ENCODE assay signal across 10 cellular contexts in genomic region chr21:42845296-42845965, GRCh38. TPM values are rescaled to one million over a fixed set of nuclear protein-coding genes. Genes with fewer than 3 reads are reported as not detected.
A peak's percentile ranks its signal among the peaks of the same experiment; 100 is the strongest.
DNase-seq lines count a peak whose midpoint lies in the region; ATAC-seq and TF ChIP-seq lines count a peak whose summit lies in the region.
"Had no signal": no experiment of that assay in that cellular context is flagged by ENCODE, and none has a peak within 500 bp of the region (broad histone marks: within the 10 kb centered on the region; RNA-seq: fewer than 3 reads in every experiment).

No MANE protein-coding gene starts in this region.

- no peak overlapping the region for H3K4me2 ChIP-seq in mesenchymal stem cell (ENCODE audit: low read length, poor library complexity, severe bottlenecking)

- H3K9ac ChIP-seq in mesenchymal stem cell (ENCODE audit: low read length) = no peak overlapping the region

- H3K27me3 ChIP-seq in WERI-Rb-1 (ENCODE audit: insufficient read depth, low read depth, severe bottlenecking) (no peaks in the 10 kb centered on the region), SJCRH30 (no peaks in the 10 kb centered on the region), mesenchymal stem cell (ENCODE audit: control insufficient read depth in 1 of 2, insufficient read depth in 1 of 2, low read length in 2 of 2) (no peaks in the 10 kb centered on the region)

- H3K36me3 ChIP-seq in WERI-Rb-1 (peaks cover 79% of the 10 kb centered on the region), SJCRH30 (peaks cover 55% of the 10 kb centered on the region), mesenchymal stem cell (ENCODE audit: control insufficient read depth in 1 of 2, insufficient read depth in 2 of 2, low read depth in 1 of 2, low read length in 2 of 2) (peaks cover 75 to 84% of the 10 kb centered on the region in 2 experiments)

- ATAC-seq in GM19324 (IDR thresholded peaks at IDR 0.05; ENCODE audit: low FRiP score, unreplicated experiment) (no peak), HG03378 (IDR thresholded peaks at IDR 0.05; ENCODE audit: unreplicated experiment) (no peak)

- intact Hi-C loops in head of caudate nucleus (cut with DNase I) = no loop called here

- 93% methylated on average over 21 of the region's 21 CpGs for WGBS in mesenchymal stem cell

- H2BK120ac ChIP-seq in mesenchymal stem cell (ENCODE audit: low read depth, low read length) = no peak overlapping the region

- H4K8ac ChIP-seq in mesenchymal stem cell (ENCODE audit: low read length) = no peak overlapping the region

- no peak overlapping the region for H3K14ac ChIP-seq in mesenchymal stem cell (ENCODE audit: low read length in 2 of 2)

- no peak overlapping the region for H3K23ac ChIP-seq in mesenchymal stem cell (ENCODE audit: low read length in 2 of 2)

- DNase-seq in D341Med (ENCODE audit: low spot score) (peak; percentile 14), WERI-Rb-1 (peak; percentile 4), head of caudate nucleus (peak in 36 of 42 donors; percentile 24 to 76 (median 50)), pons (ENCODE audit: low spot score) (peak; percentile 42), SJCRH30 (no peak), mesenchymal stem cell (no peak)
- DNase-seq: NCI-H2227 treated with DMSO at 0.1 percent for 48 hours; stimulated activated CD4-positive, alpha-beta T cell treated with anti-CD3 and anti-CD28 coated beads, Interleukin-4, amount 100 ng/mL, for 4 hours had no signal

- no peaks in the 10 kb centered on the region for H3K4me1 ChIP-seq in SJCRH30
- H3K4me1 ChIP-seq in mesenchymal stem cell (ENCODE audit: control insufficient read depth, insufficient read depth, low read depth, low read length) = peaks cover 2% of the 10 kb centered on the region

- H2BK5ac ChIP-seq in mesenchymal stem cell (ENCODE audit: low read depth, low read length, poor library complexity, severe bottlenecking) = no peak overlapping the region

- no peak overlapping the region for H4K91ac ChIP-seq in mesenchymal stem cell (ENCODE audit: low read length)

- no peak overlapping the region for H3K18ac ChIP-seq in mesenchymal stem cell (ENCODE audit: low read depth in 1 of 2, low read length in 2 of 2)

- H2AK5ac ChIP-seq in mesenchymal stem cell (ENCODE audit: low read length, severe bottlenecking) = no peak overlapping the region

- H2BK12ac ChIP-seq in mesenchymal stem cell (ENCODE audit: low read length in 2 of 2) = no peak overlapping the region

- H3K4ac ChIP-seq in mesenchymal stem cell (ENCODE audit: low read depth in 1 of 2, low read length in 2 of 2) = no peak overlapping the region

- H3K4me3 ChIP-seq in WERI-Rb-1 (ENCODE audit: low read depth, low read length) = no peak overlapping the region
- no peak overlapping the region for H3K4me3 ChIP-seq in SJCRH30
- no peak overlapping the region for H3K4me3 ChIP-seq in mesenchymal stem cell (ENCODE audit: insufficient read depth in 1 of 2, low read depth in 1 of 2, low read length in 2 of 2)

- peaks cover 37% of the 10 kb centered on the region for H3K79me1 ChIP-seq in mesenchymal stem cell (replicated peaks; ENCODE audit: low read length, poor library complexity, severe bottlenecking)

- TF ChIP-seq CTCF in WERI-Rb-1 (IDR thresholded peaks at IDR 0.05; ENCODE audit: low read depth, low read length) = no peak

- H3K9me3 ChIP-seq in WERI-Rb-1 (ENCODE audit: severe bottlenecking) (no peaks in the 10 kb centered on the region), SJCRH30 (replicated peaks) (no peaks in the 10 kb centered on the region), mesenchymal stem cell (ENCODE audit: control insufficient read depth, low read length) (no peaks in the 10 kb centered on the region)

- no peak overlapping the region for H3K27ac ChIP-seq in WERI-Rb-1
- H3K27ac ChIP-seq in SJCRH30 = no peak overlapping the region
- H3K27ac ChIP-seq in mesenchymal stem cell (ENCODE audit: low read length, poor library complexity, severe bottlenecking) = no peak overlapping the region

- H2AFZ ChIP-seq in mesenchymal stem cell (ENCODE audit: low read depth, low read length) = no peak overlapping the region

- H2BK15ac ChIP-seq in mesenchymal stem cell (ENCODE audit: low read depth, poor library complexity, severe bottlenecking) = no peak overlapping the region

RNA-seq across cellular contexts. Expression of gene WDR4, which starts 33.9 kb away (rescaled TPM):
- 21.8 and 25.7 TPM in 2 replicates for total RNA-seq in SJCRH30 (2014; rRNA removed; shearing (Covaris generic))
- polyA plus RNA-seq in mesenchymal stem cell (2013, experiment 1 of 2) = 6.9 TPM
- 6.9 TPM for polyA plus RNA-seq in mesenchymal stem cell (2013, experiment 2 of 2)

RNA-seq across cellular contexts. Expression of gene NDUFV3, which starts 47.7 kb away (rescaled TPM):
- 27.6 and 27.8 TPM in 2 replicates for total RNA-seq in SJCRH30 (2014; rRNA removed; shearing (Covaris generic))
- 38.6 TPM for polyA plus RNA-seq in mesenchymal stem cell (2013, experiment 1 of 2)
- 39.6 TPM for polyA plus RNA-seq in mesenchymal stem cell (2013, experiment 2 of 2)

Comparison
In these comparisons a context has a peak if more than half of its experiments do, and no peak if none do; other contexts are left out.
1. DNase-seq: peak in D341Med (single experiment), WERI-Rb-1 (single experiment), head of caudate nucleus (36 of 42) and pons (single experiment); none in SJCRH30 (0 of 2) and mesenchymal stem cell (single experiment).